In genomic region chr11:1749787-1750351, GRCh38 we compare ENCODE assay signal across 8 cellular contexts. TPM values are rescaled to one million over a fixed set of nuclear protein-coding genes. Genes with fewer than 3 reads are reported as not detected.
A peak's percentile ranks its signal among the peaks of the same experiment; 100 is the strongest.
DNase-seq lines count a peak whose midpoint lies in the region; ATAC-seq and TF ChIP-seq lines count a peak whose summit lies in the region.

No MANE protein-coding gene starts in this region.

- H2AFZ ChIP-seq in ACC112 (ENCODE audit: low read length, unreplicated experiment): no peak overlapping the region
- H2AFZ ChIP-seq in GM23338: no peak overlapping the region

- peaks cover 11% of the 10 kb centered on the region; the same call in 2 of the 3 replicates for H3K4me1 Mint-ChIP-seq in GM23338

- H3K36me3 ChIP-seq in ACC112 (ENCODE audit: insufficient read depth, low read length): no peaks in the 10 kb centered on the region
- no peaks in the 10 kb centered on the region for H3K36me3 ChIP-seq in GM23338 (ENCODE audit: insufficient read depth)
- H3K36me3 ChIP-seq in lower lobe of right lung: peaks cover 26% of the 10 kb centered on the region

- H3K27ac Mint-ChIP-seq in GM23338: no peak overlapping the region

- H3K36me3 Mint-ChIP-seq in GM23338 (ENCODE audit: low read depth): peaks cover 9% of the 10 kb centered on the region

- ATAC-seq in GM23338: peak; percentile 10
- ATAC-seq in lower lobe of right lung: no peak
- no peak for ATAC-seq in GM21360 (IDR thresholded peaks at IDR 0.05; ENCODE audit: unreplicated experiment)

- H3K27me3 Mint-ChIP-seq in GM23338 (ENCODE audit: insufficient read depth, low read depth, poor library complexity): peaks cover 37% of the 10 kb centered on the region

- peaks cover 9% of the 10 kb centered on the region; the same call in 1 of the 2 replicates for H3F3A ChIP-seq in GM23338 (replicated peaks; ENCODE audit: low read depth)

- in situ Hi-C loops in T47D (cut with HindIII; ENCODE audit: low pct_unique_long_range_greater_than_20kb, low sequenced_read_pairs): no loop called here

- H4K20me1 ChIP-seq in GM23338 (replicated peaks; ENCODE audit: insufficient read depth): no peaks in the 10 kb centered on the region

- H3K9me3 ChIP-seq in lower lobe of right lung: no peaks in the 10 kb centered on the region

- peak overlapping the region; percentile 45 for H3K4me3 Mint-ChIP-seq in GM23338

- intact Hi-C loops in lower lobe of right lung (cut with DNase I): no loop called here

- H3K4me1 ChIP-seq in ACC112 (ENCODE audit: control insufficient read depth, insufficient read depth, low read length, unreplicated experiment) (peaks cover 29% of the 10 kb centered on the region), GM23338 (ENCODE audit: insufficient read depth) (no peaks in the 10 kb centered on the region; the same call in 1 of the 2 replicates), lower lobe of right lung (peaks cover 22% of the 10 kb centered on the region)

- H3K27me3 ChIP-seq in ACC112 (ENCODE audit: insufficient read depth, low read length) (no peaks in the 10 kb centered on the region), GM23338 (ENCODE audit: insufficient read depth) (peaks cover 36% of the 10 kb centered on the region), lower lobe of right lung (ENCODE audit: low read depth) (peaks cover 22% of the 10 kb centered on the region)

- H3K4me2 ChIP-seq in GM23338: peak overlapping the region; percentile 88

- no peaks in the 10 kb centered on the region for H3K9me2 ChIP-seq in GM23338 (ENCODE audit: insufficient read depth)

- H3K9me3 Mint-ChIP-seq in GM23338: peaks cover 9% of the 10 kb centered on the region

- TF ChIP-seq CTCF in GM23338 (conservative IDR thresholded peaks at IDR 0.05; ENCODE audit: low read depth in 2 of 2): no peak
- TF ChIP-seq CTCF in lower lobe of right lung (IDR thresholded peaks at IDR 0.05): no peak

- DNase-seq in GM23338 (ENCODE audit: low spot score) (no peak), T47D (ENCODE audit: low read depth in 1 of 2, low spot score in 1 of 2) (peak; percentile 31 to 74), lower lobe of right lung (peak; percentile 42), iPS-NIHi11 (ENCODE audit: low spot score) (no peak), SKM-1 treated with dmso at 0.1 percent for 144 hours (lab: John Stamatoyannopoulos, UW; ENCODE audit: unreplicated experiment) (no peak)
- DNase-seq in stimulated activated naive CD4-positive, alpha-beta T cell treated with Interleukin-2 at 50 U/mL for 16 hours (lab: John Stamatoyannopoulos, UW): no peak

- H3K79me2 ChIP-seq in ACC112 (ENCODE audit: control insufficient read depth, insufficient read depth, low read length, unreplicated experiment) (no peaks in the 10 kb centered on the region), GM23338 (replicated peaks; ENCODE audit: insufficient read depth) (no peaks in the 10 kb centered on the region)

- H3K4me3 ChIP-seq in ACC112 (ENCODE audit: low read depth, low read length) (peak overlapping the region; percentile 82), GM23338 (no peak overlapping the region), lower lobe of right lung (no peak overlapping the region)

- H3K27ac ChIP-seq in ACC112 (ENCODE audit: low read depth, low read length) (peak overlapping the region; percentile 95), GM23338 (ENCODE audit: low read depth) (no peak overlapping the region), lower lobe of right lung (no peak overlapping the region)

TF ChIP-seq in GM23338, 12 proteins besides CTCF, POLR2A, EP300 and RAD21 (continues in another document):
- TF ChIP-seq ETS1 (IDR thresholded peaks at IDR 0.05): no peak
- no peak for TF ChIP-seq STAT1 (IDR thresholded peaks at IDR 0.05; ENCODE audit: unreplicated experiment)
- TF ChIP-seq ZNF462 (CRISPR knock-in tag; IDR thresholded peaks at IDR 0.05): no peak
- no peak for TF ChIP-seq ZNF114 (CRISPR knock-in tag; IDR thresholded peaks at IDR 0.05)
- TF ChIP-seq NANOG (IDR thresholded peaks at IDR 0.05; ENCODE audit: borderline replicate concordance): no peak

RNA-seq across cellular contexts. Expression of gene IFITM10, which starts 0.5 kb away (rescaled TPM):
- total RNA-seq in GM23338 (2014; rRNA removed; shearing (Covaris generic)): not detected in 2 replicates
- polyA plus RNA-seq in GM23338 (2016; fragmentation: Nextera tagmentation; extraction: Ambion mirVana): 0.06 TPM in 1 of 2 replicates, not detected in the other
- total RNA-seq in lower lobe of right lung: 9.2 TPM

RNA-seq across cellular contexts. Expression of gene CTSD, which starts 13.9 kb away (rescaled TPM):
- total RNA-seq in GM23338 (2014; rRNA removed; shearing (Covaris generic)): 198 and 251 TPM in 2 replicates
- 67.1 and 73.6 TPM in 2 replicates for polyA plus RNA-seq in GM23338 (2016; fragmentation: Nextera tagmentation; extraction: Ambion mirVana)
- 2,919 TPM for total RNA-seq in lower lobe of right lung

RNA-seq across cellular contexts. Expression of gene KRTAP5-6, which starts 52.9 kb away (rescaled TPM):
- not detected in 2 replicates for total RNA-seq in GM23338 (2014; rRNA removed; shearing (Covaris generic))
- polyA plus RNA-seq in GM23338 (2016; fragmentation: Nextera tagmentation; extraction: Ambion mirVana): not detected in 2 replicates
- not detected for total RNA-seq in lower lobe of right lung

Comparison
In these comparisons a context has a peak if more than half of its experiments do, and no peak if none do; other contexts are left out.
1. DNase-seq: peak in T47D (2 of 2) and lower lobe of right lung (single experiment); none in GM23338 (single experiment), iPS-NIHi11 (single experiment), SKM-1 treated with dmso at 0.1 percent for 144 hours (single experiment) and stimulated activated naive CD4-positive, alpha-beta T cell treated with Interleukin-2 at 50 U/mL for 16 hours (single experiment).
2. RNA of gene IFITM10, which starts 0.5 kb away (total RNA-seq): 9.2 TPM in lower lobe of right lung (single experiment); not detected in GM23338; every median in the first group is over 10 times any median in the second.
3. RNA of gene CTSD, which starts 13.9 kb away (total RNA-seq): 2,919 TPM in lower lobe of right lung (single experiment); 198 to 251 TPM in GM23338; every median in the first group is over 10 times any median in the second.